13 cellular contexts compared by ENCODE assay signal in the genomic region with DNA sequence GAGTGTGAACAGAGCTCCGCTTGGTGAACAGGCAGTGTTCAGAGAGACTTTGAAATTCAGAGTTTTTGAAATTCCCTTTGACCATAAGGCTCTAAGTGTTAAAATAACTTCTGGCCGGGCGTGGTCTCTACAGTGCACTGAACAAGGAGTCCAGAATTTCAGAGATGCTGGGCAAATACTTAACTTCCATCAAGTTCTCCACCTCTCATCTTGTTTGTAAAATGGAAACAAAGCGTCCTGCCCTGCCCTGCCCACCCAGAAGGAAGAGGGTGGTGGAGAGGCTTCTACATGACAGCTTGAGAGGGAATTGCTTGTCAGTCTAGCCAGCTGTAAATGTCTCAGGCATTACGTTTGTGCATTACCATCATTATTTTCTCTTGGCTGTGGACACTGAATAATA.
"Had no signal": no experiment of that assay in that cellular context is flagged by ENCODE, and none has a peak within 500 bp of the region (broad histone marks: within the 10 kb centered on the region; RNA-seq: fewer than 3 reads in every experiment).

No MANE protein-coding gene starts in this region.

- H3K27me3 ChIP-seq: tibial artery, uterus had no signal

- H3K27ac ChIP-seq: WERI-Rb-1 had no signal

- H3K36me3 ChIP-seq: uterus had no signal

- ATAC-seq: naive thymus-derived CD4-positive, alpha-beta T cell had no signal

- DNase-seq: activated CD4-positive, alpha-beta T cell treated with anti-CD3 and anti-CD28 coated beads, Interleukin-2, amount 50 U/mL, for 1 hour; activated CD4-positive, CD25-positive, alpha-beta regulatory T cell treated with anti-CD3 and anti-CD28 coated beads, Interleukin-2, amount 50 U/mL, for 72 hours; activated gamma-delta T cell treated with Interleukin-2 at 50 U/mL for 16 hours; activated T-cell treated with anti-CD3 and anti-CD28 coated beads, Interleukin-2, amount 50 U/mL, for 1 hour; caudate nucleus; effector CD4-positive, alpha-beta T cell; erythroblast; naive thymus-derived CD4-positive, alpha-beta T cell; stimulated activated CD4-positive, alpha-beta T cell treated with anti-CD3 and anti-CD28 coated beads, Interleukin-1b, Interleukin-23, amount 100 ng/mL, for 48 hours; T-helper 1 cell; tibial artery; uterus; WERI-Rb-1 had no signal

- H3K4me3 ChIP-seq: tibial artery, uterus had no signal

- H3K9me3 ChIP-seq: tibial artery, uterus had no signal
